In the genomic region with DNA sequence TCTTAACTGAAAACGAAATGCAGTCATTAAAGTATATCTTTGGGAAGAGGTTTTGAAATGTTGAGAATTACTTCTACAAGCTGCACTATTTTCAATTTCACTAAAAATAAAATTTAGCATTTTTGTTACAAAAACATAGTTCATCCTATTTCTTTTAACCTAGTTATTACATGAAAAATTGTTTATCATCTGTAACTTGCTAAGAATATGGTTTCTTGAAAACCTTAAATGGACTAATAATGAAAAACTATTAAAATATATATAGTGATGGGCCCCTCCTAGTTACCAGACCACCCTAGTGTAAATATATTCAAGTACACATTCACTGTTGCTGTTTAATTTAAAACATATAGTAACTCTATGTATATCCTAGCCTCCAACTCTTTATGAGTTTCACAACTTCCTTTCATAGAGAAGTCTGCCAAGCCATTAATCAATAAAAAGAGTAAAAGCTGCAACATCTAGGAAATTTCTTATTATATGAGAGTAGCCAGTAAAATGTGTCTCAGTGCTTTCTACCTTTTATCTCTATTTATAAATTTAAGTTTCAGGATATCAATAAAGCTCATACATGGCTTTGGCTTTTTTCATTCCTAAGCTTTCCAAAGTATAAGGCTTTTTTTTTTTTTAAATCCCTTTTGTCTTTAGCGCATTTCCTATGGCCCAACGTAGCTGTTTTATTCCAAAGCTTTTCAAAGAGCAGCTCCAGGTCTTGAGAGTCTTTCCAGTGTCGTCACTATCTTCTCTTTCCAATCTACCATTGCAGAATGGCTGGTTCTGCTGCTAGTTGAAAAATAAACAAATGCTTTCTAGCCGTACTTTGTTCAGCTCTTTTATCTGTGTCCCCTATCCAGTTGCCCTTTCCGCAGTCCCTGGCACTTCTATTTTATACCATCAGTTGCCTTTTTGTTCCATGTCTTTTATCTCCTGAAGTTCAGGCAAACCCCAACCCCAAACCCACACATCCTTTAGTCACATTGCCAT, we compare ENCODE assay signal across 8 cellular contexts. TPM values are rescaled to one million over a fixed set of nuclear protein-coding genes. Genes with fewer than 3 reads are reported as not detected.
DNase-seq lines count a peak whose midpoint lies in the region; FAIRE-seq and TF ChIP-seq lines count a peak whose summit lies in the region.

No MANE protein-coding gene starts in this region.

- H3K27ac Mint-ChIP-seq in glutamatergic neuron (ENCODE audit: unreplicated experiment): peak overlapping the region; percentile 99

- peaks cover 37% of the 10 kb centered on the region for H3K9me3 Mint-ChIP-seq in glutamatergic neuron (ENCODE audit: unreplicated experiment)

- FAIRE-seq in GM19239 (lab: Jason Lieb, UNC) (peak; percentile 8), small intestine (lab: Jason Lieb, UNC) (peak; percentile 10)

- peak overlapping the region; percentile 87 for H3K27ac ChIP-seq in AG04450 (ENCODE audit: low read depth, low read length)
- peak overlapping the region; percentile 88 to 94 for H3K27ac ChIP-seq in small intestine (ENCODE audit: low read depth in 1 of 2, low read length in 1 of 2)

- CTCF ChIA-PET in AG04450 (lab: Charles Lee): interaction anchor here (1.4 to 3.5 kb wide), 7 partner anchors 10 to 490 kb away, joined by 3 to 27 read pairs (median 6); no protein-coding TSS in a partner anchor

- H3K27me3 Mint-ChIP-seq in glutamatergic neuron (ENCODE audit: unreplicated experiment): peaks cover 36% of the 10 kb centered on the region

- DNase-seq in AG04450 (ENCODE audit: low read depth, low spot score) (no peak), GM19239 (ENCODE audit: insufficient read length, low spot score) (no peak), glutamatergic neuron (no peak), small intestine (peak; percentile 63), dedifferentiated amniotic fluid mesenchymal stem cell (ENCODE audit: extremely low spot score) (no peak), HK-2 (ENCODE audit: unreplicated experiment) (no peak)
- no peak for DNase-seq in stimulated activated CD4-positive, alpha-beta T cell treated with anti-CD3 and anti-CD28 coated beads, Interleukin-4, amount 100 ng/mL, for 24 hours

- TF ChIP-seq CTCF in AG04450 (IDR thresholded peaks at IDR 0.05; ENCODE audit: low read depth, low read length) (no peak), WI38 (IDR thresholded peaks at IDR 0.05; ENCODE audit: low read depth, low read length) (no peak), glutamatergic neuron (IDR thresholded peaks at IDR 0.05; ENCODE audit: partially characterized antibody, unreplicated experiment) (no peak)

- peaks cover 4 to 10% of the 10 kb centered on the region in 2 donors for H3K4me1 ChIP-seq in small intestine (ENCODE audit: control insufficient read depth in 2 of 2, insufficient read depth in 1 of 2, low read depth in 1 of 2, low read length in 1 of 2)

- peak overlapping the region; percentile 99 for H3K4me3 Mint-ChIP-seq in glutamatergic neuron (ENCODE audit: unreplicated experiment)

- H3K4me1 Mint-ChIP-seq in glutamatergic neuron (ENCODE audit: low read depth, unreplicated experiment): peaks cover 15% of the 10 kb centered on the region

- peaks cover 33% of the 10 kb centered on the region for H3K36me3 Mint-ChIP-seq in glutamatergic neuron (ENCODE audit: unreplicated experiment)

- H3K36me3 ChIP-seq in small intestine (ENCODE audit: control insufficient read depth in 2 of 2, insufficient read depth in 2 of 2, low read length in 2 of 2): peaks cover 8% of the 10 kb centered on the region in 2 donors

- H3K4me3 ChIP-seq in AG04450 (ENCODE audit: low read depth, low read length): peak overlapping the region; percentile 79
- H3K4me3 ChIP-seq in WI38 (ENCODE audit: low read depth, low read length): peak overlapping the region; percentile 69
- H3K4me3 ChIP-seq in small intestine (ENCODE audit: low read depth in 1 of 2, low read length in 2 of 2): peak overlapping the region in 1 of 2 donors; percentile 28

- H3K27me3 ChIP-seq in AG04450 (ENCODE audit: control insufficient read depth, insufficient read depth, low read length) (no peaks in the 10 kb centered on the region), small intestine (ENCODE audit: control insufficient read depth in 2 of 2, insufficient read depth in 2 of 2, low read length in 2 of 2) (no peaks in the 10 kb centered on the region)

- H3K9me3 ChIP-seq in AG04450 (ENCODE audit: control insufficient read depth, insufficient read depth, low read length) (peaks cover 3% of the 10 kb centered on the region; the same call in 1 of the 2 replicates), small intestine (ENCODE audit: control insufficient read depth, low read depth) (no peaks in the 10 kb centered on the region)

- 1 to 3% (median 3%) methylated on average over 6 of the region's 6 CpGs for WGBS in small intestine, 3 donors

- POLR2A ChIA-PET in AG04450 (lab: Yijun Ruan, JAX): interaction anchor here (0.5 to 1.9 kb wide), 4 partner anchors 117 to 408 kb away, joined by 3 to 5 read pairs (median 4); no protein-coding TSS in a partner anchor

RNA-seq across cellular contexts. Expression of a gene that starts 6.5 kb away (rescaled TPM):
- polyA plus RNA-seq in AG04450 (2011; rRNA removed) (20.3 and 28.6 TPM in 2 replicates), small intestine (10 to 100 TPM; 42.4 to 80.6 (median 47.2) TPM)
- polyA minus RNA-seq in AG04450 (2011; rRNA and poly(A)+ RNA removed): 38.5 and 53.5 TPM in 2 replicates
- 199 TPM for total RNA-seq in glutamatergic neuron (ENCODE audit: unreplicated experiment)
